ENCODE assay signal across 1 cellular context in the genomic region with DNA sequence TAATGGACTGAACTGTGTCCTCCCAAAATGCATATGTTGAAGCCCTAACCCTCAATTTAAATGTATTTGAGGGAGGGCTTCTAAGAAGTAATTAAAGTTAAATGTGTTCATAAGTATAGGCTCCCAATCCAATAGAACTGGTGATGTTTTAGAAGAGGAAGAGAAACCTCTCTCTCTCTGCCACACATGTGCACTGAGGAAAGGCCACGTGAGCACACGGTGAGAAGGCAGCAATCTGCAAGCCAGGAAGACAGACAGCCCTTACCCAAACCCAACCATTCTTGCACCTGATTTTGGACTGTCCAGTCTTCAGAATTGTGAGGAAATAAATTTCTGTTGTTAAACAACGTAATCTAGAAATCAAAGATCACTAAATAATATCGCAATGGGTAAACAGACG.
TF ChIP-seq lines count a peak whose summit lies in the region.

No MANE protein-coding gene starts in this region.

TF ChIP-seq in H1, 55 proteins besides CTCF, POLR2A, EP300 and RAD21 (continued from another document):
- TF ChIP-seq, protein P1, sequence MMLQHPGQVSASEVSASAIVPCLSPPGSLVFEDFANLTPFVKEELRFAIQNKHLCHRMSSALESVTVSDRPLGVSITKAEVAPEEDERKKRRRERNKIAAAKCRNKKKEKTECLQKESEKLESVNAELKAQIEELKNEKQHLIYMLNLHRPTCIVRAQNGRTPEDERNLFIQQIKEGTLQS (IDR thresholded peaks at IDR 0.05; ENCODE audit: insufficient read depth, low read depth, low read length): no peak
- TF ChIP-seq SP1 (IDR thresholded peaks at IDR 0.05; ENCODE audit: low read depth, low read length): no peak
- TF ChIP-seq YY1 (IDR thresholded peaks at IDR 0.05; ENCODE audit: low read depth, low read length): no peak
- TF ChIP-seq GABPA (IDR thresholded peaks at IDR 0.05; ENCODE audit: borderline replicate concordance, insufficient read depth, low read length): no peak
- no peak for TF ChIP-seq SUZ12 (IDR thresholded peaks at IDR 0.05; ENCODE audit: low read length)
- TF ChIP-seq, protein P2, sequence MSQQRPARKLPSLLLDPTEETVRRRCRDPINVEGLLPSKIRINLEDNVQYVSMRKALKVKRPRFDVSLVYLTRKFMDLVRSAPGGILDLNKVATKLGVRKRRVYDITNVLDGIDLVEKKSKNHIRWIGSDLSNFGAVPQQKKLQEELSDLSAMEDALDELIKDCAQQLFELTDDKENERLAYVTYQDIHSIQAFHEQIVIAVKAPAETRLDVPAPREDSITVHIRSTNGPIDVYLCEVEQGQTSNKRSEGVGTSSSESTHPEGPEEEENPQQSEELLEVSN (IDR thresholded peaks at IDR 0.05): no peak
- TF ChIP-seq, protein P3, sequence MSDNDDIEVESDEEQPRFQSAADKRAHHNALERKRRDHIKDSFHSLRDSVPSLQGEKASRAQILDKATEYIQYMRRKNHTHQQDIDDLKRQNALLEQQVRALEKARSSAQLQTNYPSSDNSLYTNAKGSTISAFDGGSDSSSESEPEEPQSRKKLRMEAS (IDR thresholded peaks at IDR 0.05): no peak
- TF ChIP-seq TAF1 (IDR thresholded peaks at IDR 0.05; ENCODE audit: low read depth, low read length): no peak
- no peak for TF ChIP-seq SP2 (IDR thresholded peaks at IDR 0.05; ENCODE audit: low read length)
- TF ChIP-seq KDM1A (IDR thresholded peaks at IDR 0.05; ENCODE audit: borderline replicate concordance, low read length): no peak
- TF ChIP-seq SIRT6 (IDR thresholded peaks at IDR 0.05; ENCODE audit: low read length): no peak
- TF ChIP-seq, protein P4, sequence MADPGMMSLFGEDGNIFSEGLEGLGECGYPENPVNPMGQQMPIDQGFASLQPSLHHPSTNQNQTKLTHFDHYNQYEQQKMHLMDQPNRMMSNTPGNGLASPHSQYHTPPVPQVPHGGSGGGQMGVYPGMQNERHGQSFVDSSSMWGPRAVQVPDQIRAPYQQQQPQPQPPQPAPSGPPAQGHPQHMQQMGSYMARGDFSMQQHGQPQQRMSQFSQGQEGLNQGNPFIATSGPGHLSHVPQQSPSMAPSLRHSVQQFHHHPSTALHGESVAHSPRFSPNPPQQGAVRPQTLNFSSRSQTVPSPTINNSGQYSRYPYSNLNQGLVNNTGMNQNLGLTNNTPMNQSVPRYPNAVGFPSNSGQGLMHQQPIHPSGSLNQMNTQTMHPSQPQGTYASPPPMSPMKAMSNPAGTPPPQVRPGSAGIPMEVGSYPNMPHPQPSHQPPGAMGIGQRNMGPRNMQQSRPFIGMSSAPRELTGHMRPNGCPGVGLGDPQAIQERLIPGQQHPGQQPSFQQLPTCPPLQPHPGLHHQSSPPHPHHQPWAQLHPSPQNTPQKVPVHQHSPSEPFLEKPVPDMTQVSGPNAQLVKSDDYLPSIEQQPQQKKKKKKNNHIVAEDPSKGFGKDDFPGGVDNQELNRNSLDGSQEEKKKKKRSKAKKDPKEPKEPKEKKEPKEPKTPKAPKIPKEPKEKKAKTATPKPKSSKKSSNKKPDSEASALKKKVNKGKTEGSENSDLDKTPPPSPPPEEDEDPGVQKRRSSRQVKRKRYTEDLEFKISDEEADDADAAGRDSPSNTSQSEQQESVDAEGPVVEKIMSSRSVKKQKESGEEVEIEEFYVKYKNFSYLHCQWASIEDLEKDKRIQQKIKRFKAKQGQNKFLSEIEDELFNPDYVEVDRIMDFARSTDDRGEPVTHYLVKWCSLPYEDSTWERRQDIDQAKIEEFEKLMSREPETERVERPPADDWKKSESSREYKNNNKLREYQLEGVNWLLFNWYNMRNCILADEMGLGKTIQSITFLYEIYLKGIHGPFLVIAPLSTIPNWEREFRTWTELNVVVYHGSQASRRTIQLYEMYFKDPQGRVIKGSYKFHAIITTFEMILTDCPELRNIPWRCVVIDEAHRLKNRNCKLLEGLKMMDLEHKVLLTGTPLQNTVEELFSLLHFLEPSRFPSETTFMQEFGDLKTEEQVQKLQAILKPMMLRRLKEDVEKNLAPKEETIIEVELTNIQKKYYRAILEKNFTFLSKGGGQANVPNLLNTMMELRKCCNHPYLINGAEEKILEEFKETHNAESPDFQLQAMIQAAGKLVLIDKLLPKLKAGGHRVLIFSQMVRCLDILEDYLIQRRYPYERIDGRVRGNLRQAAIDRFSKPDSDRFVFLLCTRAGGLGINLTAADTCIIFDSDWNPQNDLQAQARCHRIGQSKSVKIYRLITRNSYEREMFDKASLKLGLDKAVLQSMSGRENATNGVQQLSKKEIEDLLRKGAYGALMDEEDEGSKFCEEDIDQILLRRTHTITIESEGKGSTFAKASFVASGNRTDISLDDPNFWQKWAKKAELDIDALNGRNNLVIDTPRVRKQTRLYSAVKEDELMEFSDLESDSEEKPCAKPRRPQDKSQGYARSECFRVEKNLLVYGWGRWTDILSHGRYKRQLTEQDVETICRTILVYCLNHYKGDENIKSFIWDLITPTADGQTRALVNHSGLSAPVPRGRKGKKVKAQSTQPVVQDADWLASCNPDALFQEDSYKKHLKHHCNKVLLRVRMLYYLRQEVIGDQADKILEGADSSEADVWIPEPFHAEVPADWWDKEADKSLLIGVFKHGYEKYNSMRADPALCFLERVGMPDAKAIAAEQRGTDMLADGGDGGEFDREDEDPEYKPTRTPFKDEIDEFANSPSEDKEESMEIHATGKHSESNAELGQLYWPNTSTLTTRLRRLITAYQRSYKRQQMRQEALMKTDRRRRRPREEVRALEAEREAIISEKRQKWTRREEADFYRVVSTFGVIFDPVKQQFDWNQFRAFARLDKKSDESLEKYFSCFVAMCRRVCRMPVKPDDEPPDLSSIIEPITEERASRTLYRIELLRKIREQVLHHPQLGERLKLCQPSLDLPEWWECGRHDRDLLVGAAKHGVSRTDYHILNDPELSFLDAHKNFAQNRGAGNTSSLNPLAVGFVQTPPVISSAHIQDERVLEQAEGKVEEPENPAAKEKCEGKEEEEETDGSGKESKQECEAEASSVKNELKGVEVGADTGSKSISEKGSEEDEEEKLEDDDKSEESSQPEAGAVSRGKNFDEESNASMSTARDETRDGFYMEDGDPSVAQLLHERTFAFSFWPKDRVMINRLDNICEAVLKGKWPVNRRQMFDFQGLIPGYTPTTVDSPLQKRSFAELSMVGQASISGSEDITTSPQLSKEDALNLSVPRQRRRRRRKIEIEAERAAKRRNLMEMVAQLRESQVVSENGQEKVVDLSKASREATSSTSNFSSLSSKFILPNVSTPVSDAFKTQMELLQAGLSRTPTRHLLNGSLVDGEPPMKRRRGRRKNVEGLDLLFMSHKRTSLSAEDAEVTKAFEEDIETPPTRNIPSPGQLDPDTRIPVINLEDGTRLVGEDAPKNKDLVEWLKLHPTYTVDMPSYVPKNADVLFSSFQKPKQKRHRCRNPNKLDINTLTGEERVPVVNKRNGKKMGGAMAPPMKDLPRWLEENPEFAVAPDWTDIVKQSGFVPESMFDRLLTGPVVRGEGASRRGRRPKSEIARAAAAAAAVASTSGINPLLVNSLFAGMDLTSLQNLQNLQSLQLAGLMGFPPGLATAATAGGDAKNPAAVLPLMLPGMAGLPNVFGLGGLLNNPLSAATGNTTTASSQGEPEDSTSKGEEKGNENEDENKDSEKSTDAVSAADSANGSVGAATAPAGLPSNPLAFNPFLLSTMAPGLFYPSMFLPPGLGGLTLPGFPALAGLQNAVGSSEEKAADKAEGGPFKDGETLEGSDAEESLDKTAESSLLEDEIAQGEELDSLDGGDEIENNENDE (IDR thresholded peaks at IDR 0.05; ENCODE audit: insufficient replicate concordance, low read length): no peak
- no peak for TF ChIP-seq RXRA (IDR thresholded peaks at IDR 0.05; ENCODE audit: insufficient read depth, low read depth, low read length)
- TF ChIP-seq EGR1 (IDR thresholded peaks at IDR 0.05; ENCODE audit: borderline replicate concordance, low read depth, low read length): no peak
- no peak for TF ChIP-seq CEBPB (IDR thresholded peaks at IDR 0.05; ENCODE audit: low read depth, low read length)
- TF ChIP-seq FOSL1 (IDR thresholded peaks at IDR 0.05; ENCODE audit: insufficient read depth, low read depth, low read length): no peak
